ENCODE assay signal across 34 cellular contexts in genomic region chr14:44937547-44937946, GRCh38.
"Had no signal": no experiment of that assay in that cellular context is flagged by ENCODE, and none has a peak within 500 bp of the region (broad histone marks: within the 10 kb centered on the region; RNA-seq: fewer than 3 reads in every experiment).

No MANE protein-coding gene starts in this region.

- H3K27me3 ChIP-seq: MG63 had no signal

- H3K4me3 ChIP-seq: MG63 had no signal

- DNase-seq: Karpas-422, Kasumi-1, MG63, MM.1S, MV-4-11, NCI-H1048, NCI-H1092, NCI-H1092 treated with DMSO at 0.1 percent for 48 hours, NCI-H1105, NCI-H1105 treated with DMSO at 0.1 percent for 48 hours, NCI-H1417, NCI-H1417 treated with DMSO at 0.1 percent for 48 hours, NCI-H1436, NCI-H1436 treated with DMSO at 0.1 percent for 48 hours, NCI-H146, NCI-H1694, NCI-H1694 treated with DMSO at 0.1 percent for 48 hours, NCI-H187, NCI-H187 treated with DMSO at 0.1 percent for 48 hours, NCI-H1930, NCI-H2029, NCI-H2029 treated with DMSO at 0.1 percent for 48 hours, NCI-H2081, NCI-H2081 treated with DMSO at 0.1 percent for 48 hours, NCI-H2107, NCI-H2171, NCI-H2171 treated with DMSO at 0.1 percent for 48 hours, NCI-H2227 treated with DMSO at 0.1 percent for 48 hours, NCI-H226, NCI-H345, NCI-H446, NCI-H446 treated with DMSO at 0.1 percent for 48 hours, NCI-H510A had no signal

- H3K27ac ChIP-seq: KMS-11 had no signal

- H3K9me3 ChIP-seq: MG63 had no signal

- H3K9ac ChIP-seq: KMS-11 had no signal

- H3K4me2 ChIP-seq: KMS-11 had no signal
